In the genomic region with DNA sequence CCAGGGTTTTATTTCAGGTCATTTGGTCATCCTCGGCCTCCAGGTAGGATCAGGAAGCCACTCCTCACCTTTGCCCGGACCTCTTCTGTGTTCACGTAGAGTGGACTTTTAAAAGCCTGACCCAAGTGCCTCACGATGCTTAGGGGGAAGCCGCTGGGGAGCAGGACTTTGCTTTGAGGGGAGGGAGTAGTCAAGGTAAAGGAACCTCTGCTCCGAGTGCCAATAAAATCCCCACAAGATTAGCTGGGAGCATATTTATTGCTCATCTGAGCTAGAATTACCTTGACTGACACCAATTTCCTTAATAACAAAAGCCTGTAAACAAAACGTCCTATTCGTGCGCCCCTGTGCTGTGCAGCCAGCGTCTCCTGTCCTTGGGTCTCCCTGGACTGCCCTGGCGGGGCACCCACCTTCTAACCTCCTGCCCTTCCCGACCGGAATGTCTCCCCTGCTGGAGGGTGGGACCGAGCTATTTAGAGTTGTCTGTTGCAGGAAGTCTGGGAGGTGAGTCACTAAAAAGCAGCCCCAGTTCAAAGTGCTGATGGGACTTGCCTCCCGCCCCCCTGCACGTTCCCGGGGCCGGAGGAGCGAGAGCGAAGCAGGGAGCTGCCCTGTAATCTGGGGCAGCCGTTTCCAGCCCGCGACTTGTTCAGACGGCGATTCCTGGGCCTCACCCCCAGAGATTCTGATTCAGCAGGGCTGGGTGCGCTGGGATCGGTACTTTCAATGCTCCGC, we compare ENCODE assay signal across 8 cellular contexts. TPM values are rescaled to one million over a fixed set of nuclear protein-coding genes. Genes with fewer than 3 reads are reported as not detected.
DNase-seq lines count a peak whose midpoint lies in the region; ATAC-seq and TF ChIP-seq lines count a peak whose summit lies in the region.

No MANE protein-coding gene starts in this region.

- H3K27me3 Mint-ChIP-seq in activated T-cell treated with anti-CD3 and anti-CD28 coated beads, Interleukin-2, amount 50 U/mL, for 24 hours = no peaks in the 10 kb centered on the region
- H3K27me3 Mint-ChIP-seq in naive thymus-derived CD8-positive, alpha-beta T cell = peaks cover 0 to 7% (median 0%) of the 10 kb centered on the region in 5 donors
- H3K27me3 Mint-ChIP-seq in stimulated activated naive CD8-positive, alpha-beta T cell treated with anti-CD3 and anti-CD28 coated beads, Interleukin-15, Interleukin-2, amounts not matched to agents 100 ng/mL and 50 ng/mL, for 24 hours = no peaks in the 10 kb centered on the region

- POLR2A ChIA-PET in GM10248 (lab: Yijun Ruan, JAX) = no interaction called here
- POLR2A ChIA-PET in naive thymus-derived CD8-positive, alpha-beta T cell (lab: Charles Lee) = interaction anchor here (0.6 to 10.2 kb wide), 24 partner anchors 9 to 342 kb away, joined by 3 to 269 read pairs (median 4); no protein-coding TSS in a partner anchor

- no peaks in the 10 kb centered on the region for H3K9me3 ChIP-seq in esophagus squamous epithelium

- H3K27me3 ChIP-seq in esophagus squamous epithelium = no peaks in the 10 kb centered on the region

- DNase-seq in GM10248 (ENCODE audit: extremely low spot score) (peak; percentile 55), NCI-H82 treated with DMSO at 0.1 percent for 48 hours (lab: John Stamatoyannopoulos, UW; ENCODE audit: unreplicated experiment) (peak; percentile 16), esophagus squamous epithelium (lab: John Stamatoyannopoulos, UW) (no peak), NCI-H2196 treated with DMSO at 0.1 percent for 48 hours (lab: John Stamatoyannopoulos, UW; ENCODE audit: unreplicated experiment) (no peak)
- DNase-seq in activated T-cell treated with anti-CD3 and anti-CD28 coated beads, Interleukin-2, amount 50 U/mL, for 24 hours = peak; percentile 78
- peak in 9 of 10 donors; percentile 34 to 63 (median 55) for DNase-seq in naive thymus-derived CD8-positive, alpha-beta T cell

- peaks cover 30% of the 10 kb centered on the region for H3K36me3 Mint-ChIP-seq in activated T-cell treated with anti-CD3 and anti-CD28 coated beads, Interleukin-2, amount 50 U/mL, for 24 hours (ENCODE audit: low read depth)
- H3K36me3 Mint-ChIP-seq in naive thymus-derived CD8-positive, alpha-beta T cell = peaks cover 0 to 2% (median 2%) of the 10 kb centered on the region in 3 donors
- peaks cover 31% of the 10 kb centered on the region for H3K36me3 Mint-ChIP-seq in stimulated activated naive CD8-positive, alpha-beta T cell treated with anti-CD3 and anti-CD28 coated beads, Interleukin-15, Interleukin-2, amounts not matched to agents 100 ng/mL and 50 ng/mL, for 24 hours (ENCODE audit: low read depth)

- intact Hi-C loops in esophagus squamous epithelium (cut with DNase I) = no loop called here

- CTCF ChIA-PET in GM10248 (lab: Yijun Ruan, JAX) = interaction anchor here (0.7 to 7.5 kb wide), 17 partner anchors 11 to 494 kb away, joined by 3 to 98 read pairs (median 4); no protein-coding TSS in a partner anchor

- WGBS in esophagus squamous epithelium, 2 donors = 0 to 4% methylated on average over 9 to 15 of the region's 28 CpGs

- peak overlapping the region; percentile 96 for H3K27ac Mint-ChIP-seq in activated T-cell treated with anti-CD3 and anti-CD28 coated beads, Interleukin-2, amount 50 U/mL, for 24 hours
- peak overlapping the region; percentile 82 to 99 (median 98) for H3K27ac Mint-ChIP-seq in naive thymus-derived CD8-positive, alpha-beta T cell
- peak overlapping the region; percentile 98 for H3K27ac Mint-ChIP-seq in stimulated activated naive CD8-positive, alpha-beta T cell treated with anti-CD3 and anti-CD28 coated beads, Interleukin-15, Interleukin-2, amounts not matched to agents 100 ng/mL and 50 ng/mL, for 24 hours

- peak overlapping the region; percentile 53 to 97 (median 80) for H3K4me3 ChIP-seq in esophagus squamous epithelium

- H3K36me3 ChIP-seq in esophagus squamous epithelium = peaks cover 0 to 3% (median 0%) of the 10 kb centered on the region in 3 donors

- H3K4me3 Mint-ChIP-seq in activated T-cell treated with anti-CD3 and anti-CD28 coated beads, Interleukin-2, amount 50 U/mL, for 24 hours = peak overlapping the region; percentile 95
- H3K4me3 Mint-ChIP-seq in naive thymus-derived CD8-positive, alpha-beta T cell = peak overlapping the region; percentile 96 to 100 (median 99)
- peak overlapping the region; percentile 99 for H3K4me3 Mint-ChIP-seq in stimulated activated naive CD8-positive, alpha-beta T cell treated with anti-CD3 and anti-CD28 coated beads, Interleukin-15, Interleukin-2, amounts not matched to agents 100 ng/mL and 50 ng/mL, for 24 hours

- H3K9me3 Mint-ChIP-seq in activated T-cell treated with anti-CD3 and anti-CD28 coated beads, Interleukin-2, amount 50 U/mL, for 24 hours = no peaks in the 10 kb centered on the region
- no peaks in the 10 kb centered on the region for H3K9me3 Mint-ChIP-seq in naive thymus-derived CD8-positive, alpha-beta T cell
- H3K9me3 Mint-ChIP-seq in stimulated activated naive CD8-positive, alpha-beta T cell treated with anti-CD3 and anti-CD28 coated beads, Interleukin-15, Interleukin-2, amounts not matched to agents 100 ng/mL and 50 ng/mL, for 24 hours = no peaks in the 10 kb centered on the region

- peak overlapping the region; percentile 96 to 100 (median 98) for H3K27ac ChIP-seq in esophagus squamous epithelium

- H3K4me1 Mint-ChIP-seq in activated T-cell treated with anti-CD3 and anti-CD28 coated beads, Interleukin-2, amount 50 U/mL, for 24 hours (ENCODE audit: low read depth) = peaks cover 63% of the 10 kb centered on the region
- peaks cover 30 to 61% (median 50%) of the 10 kb centered on the region in 4 donors for H3K4me1 Mint-ChIP-seq in naive thymus-derived CD8-positive, alpha-beta T cell
- peaks cover 71% of the 10 kb centered on the region for H3K4me1 Mint-ChIP-seq in stimulated activated naive CD8-positive, alpha-beta T cell treated with anti-CD3 and anti-CD28 coated beads, Interleukin-15, Interleukin-2, amounts not matched to agents 100 ng/mL and 50 ng/mL, for 24 hours (ENCODE audit: low read depth)

- TF ChIP-seq POLR2A in esophagus squamous epithelium (IDR thresholded peaks at IDR 0.05) = peak in 3 of 4 donors; percentile 26 to 76 (median 55)

- H3K4me1 ChIP-seq in esophagus squamous epithelium = peaks cover 41 to 76% (median 50%) of the 10 kb centered on the region in 3 donors

- peak in 1 of 2 donors; percentile 39 for ATAC-seq in naive thymus-derived CD8-positive, alpha-beta T cell
- ATAC-seq in GM21526 (IDR thresholded peaks at IDR 0.05; ENCODE audit: low FRiP score, unreplicated experiment) = no peak

- TF ChIP-seq CTCF in GM10248 (IDR thresholded peaks at IDR 0.05; ENCODE audit: control extremely low read depth, extremely low read depth, low read depth, missing control alignments) (no peak), esophagus squamous epithelium (IDR thresholded peaks at IDR 0.05) (peak in 3 of 6 experiments; percentile 17 to 31 (median 26))

RNA-seq across cellular contexts. Expression of a gene that starts 0.8 kb away (rescaled TPM):
- total RNA-seq in esophagus squamous epithelium = 100 to 1,000 TPM in 3 of 4 donors, 10 to 100 TPM in 1; 87.7 to 166 (median 117) TPM
- 10 to 100 TPM; 86.4 to 91.0 TPM for total RNA-seq in naive thymus-derived CD8-positive, alpha-beta T cell
- polyA plus RNA-seq in naive thymus-derived CD8-positive, alpha-beta T cell = 10 to 100 TPM; 17.7 to 31.0 (median 20.4) TPM

RNA-seq across cellular contexts. Expression of a gene that starts 25.1 kb away (rescaled TPM):
- not detected for total RNA-seq in esophagus squamous epithelium
- total RNA-seq in naive thymus-derived CD8-positive, alpha-beta T cell = not detected
- not detected for polyA plus RNA-seq in naive thymus-derived CD8-positive, alpha-beta T cell

Comparison
In these comparisons a context has a peak if more than half of its experiments do, and no peak if none do; other contexts are left out.
1. DNase-seq: peak in GM10248 (single experiment), NCI-H82 treated with DMSO at 0.1 percent for 48 hours (single experiment), activated T-cell treated with anti-CD3 and anti-CD28 coated beads, Interleukin-2, amount 50 U/mL, for 24 hours (single experiment) and naive thymus-derived CD8-positive, alpha-beta T cell (9 of 10); none in esophagus squamous epithelium (single experiment) and NCI-H2196 treated with DMSO at 0.1 percent for 48 hours (single experiment).
2. Peak in every context shown above with its lines, with median percentiles within 50 percentile points of each other: H3K27ac Mint-ChIP-seq and H3K4me3 Mint-ChIP-seq.